In genomic region chr11:57633394-57634058, GRCh38 we compare ENCODE assay signal across 24 cellular contexts. TPM values are rescaled to one million over a fixed set of nuclear protein-coding genes. Genes with fewer than 3 reads are reported as not detected.
DNase-seq lines count a peak whose midpoint lies in the region; ATAC-seq, FAIRE-seq and TF ChIP-seq lines count a peak whose summit lies in the region.
"Had no signal": no experiment of that assay in that cellular context is flagged by ENCODE, and none has a peak within 500 bp of the region (broad histone marks: within the 10 kb centered on the region; RNA-seq: fewer than 3 reads in every experiment).

No MANE protein-coding gene starts in this region.

- H4K8ac ChIP-seq in trophoblast cell (ENCODE audit: low read depth, low read length): no peak overlapping the region

- H3K9me3 Mint-ChIP-seq in mesothelial cell of epicardium: no peaks in the 10 kb centered on the region
- H3K9me3 Mint-ChIP-seq: CD4-positive, alpha-beta memory T cell had no signal

- H3K9ac ChIP-seq in trophoblast cell (ENCODE audit: low read length): no peak overlapping the region
- H3K9ac ChIP-seq: GM23248 had no signal

- no peak overlapping the region for H3K23ac ChIP-seq in trophoblast cell (ENCODE audit: low read length)

- H2BK5ac ChIP-seq in trophoblast cell (ENCODE audit: low read depth, low read length, poor library complexity): no peak overlapping the region

- no peaks in the 10 kb centered on the region for H4K20me1 ChIP-seq in PC-9 (ENCODE audit: insufficient read depth)

- ATAC-seq in A549: no peak
- no peak for ATAC-seq in HG03469 (IDR thresholded peaks at IDR 0.05; ENCODE audit: unreplicated experiment)

- H3K9me3 ChIP-seq in A549 (no peaks in the 10 kb centered on the region), PC-9 (ENCODE audit: insufficient read depth, low read depth) (no peaks in the 10 kb centered on the region), trophoblast cell (ENCODE audit: insufficient read depth, low read depth, low read length) (no peaks in the 10 kb centered on the region)

- no peak overlapping the region for H3K4me3 Mint-ChIP-seq in mesothelial cell of epicardium

- POLR2A ChIA-PET in A549 (lab: Yijun Ruan, JAX): no interaction called here
- POLR2A ChIA-PET in PC-9 (lab: Charles Lee; ENCODE audit: unreplicated experiment): interaction anchor here (0.5 to 0.6 kb wide), 3 partner anchors 36 to 102 kb away, joined by 4 to 39 read pairs (median 6); partner anchors contain the start of gene SERPING1

- H2AK5ac ChIP-seq in trophoblast cell (ENCODE audit: low read length): no peak overlapping the region

- H3K4me1 ChIP-seq in A549 (peaks cover 6% of the 10 kb centered on the region), PC-9 (replicated peaks; ENCODE audit: insufficient read depth) (no peaks in the 10 kb centered on the region), trophoblast cell (ENCODE audit: control insufficient read depth in 1 of 2, insufficient read depth in 2 of 2, low read length in 2 of 2) (peaks cover 10 to 12% of the 10 kb centered on the region in 2 experiments)

- H4K12ac ChIP-seq in trophoblast cell (ENCODE audit: low read depth, low read length): no peak overlapping the region

- no peaks in the 10 kb centered on the region for H3K79me2 ChIP-seq in PC-9 (ENCODE audit: low read depth)
- peaks cover 6% of the 10 kb centered on the region for H3K79me2 ChIP-seq in trophoblast cell (ENCODE audit: control insufficient read depth, insufficient read depth, low read length, poor library complexity)

- H3K27ac ChIP-seq in A549 (no peak overlapping the region), PC-9 (no peak overlapping the region), trophoblast cell (ENCODE audit: low read depth, low read length) (no peak overlapping the region)
- H3K27ac ChIP-seq: GM23248 had no signal

- no peak for TF ChIP-seq RAD21 in A549 (conservative IDR thresholded peaks at IDR 0.05 in 1 of 2, IDR thresholded peaks at IDR 0.05 in 1 of 2)

- TF ChIP-seq EP300 in A549 (IDR thresholded peaks at IDR 0.05): no peak

- no peak overlapping the region for H3K4ac ChIP-seq in trophoblast cell (ENCODE audit: low read depth, low read length)

- no peak overlapping the region for H2AFZ ChIP-seq in PC-9
- H2AFZ ChIP-seq in trophoblast cell (ENCODE audit: insufficient read depth, low read length, poor library complexity): no peak overlapping the region
- H2AFZ ChIP-seq: GM23248 had no signal

- DNase-seq in A549 (ENCODE audit: low read depth in 1 of 2, low spot score in 1 of 2) (no peak), PC-9 (peak; percentile 50 to 56), mesothelial cell of epicardium (ENCODE audit: low spot score in 2 of 2, unreplicated experiment in 2 of 2) (peak in 1 of 2 experiments; percentile 45), trophoblast cell (no peak), NCI-H1694 treated with DMSO at 0.1 percent for 48 hours (lab: John Stamatoyannopoulos, UW) (no peak)
- no peak for DNase-seq in central memory CD4-positive, alpha-beta T cell
- DNase-seq: 8988T; C1 segment of cervical spinal cord; Calu3; CD4-positive, alpha-beta memory T cell; COR-L47; DMS53; DMS79 treated with DMSO at 0.1 percent for 48 hours; GF-D8; GM23248; H7; HCEC 1CT had no signal

- intact Hi-C loops in PC-9 (cut with micrococcal nuclease; ENCODE audit: unreplicated experiment): no loop called here

- TF ChIP-seq CTCF in A549 (IDR thresholded peaks at IDR 0.05): no peak
- no peak for TF ChIP-seq CTCF in PC-9 (conservative IDR thresholded peaks at IDR 0.05)
- TF ChIP-seq CTCF in mesothelial cell of epicardium (IDR thresholded peaks at IDR 0.05; ENCODE audit: unreplicated experiment): no peak

- H3K14ac ChIP-seq in trophoblast cell (ENCODE audit: low read length): no peak overlapping the region

- H4K91ac ChIP-seq in trophoblast cell (ENCODE audit: low read depth, low read length): no peak overlapping the region

- H3K4me3 ChIP-seq in A549 (no peak overlapping the region), PC-9 (no peak overlapping the region), trophoblast cell (ENCODE audit: low read depth, low read length) (no peak overlapping the region)
- H3K4me3 ChIP-seq: GM23248 had no signal

- no TSS peak for BruUV-seq in PC-9 (replicated peaks; lab: Mats Ljungman, UMichigan)

- H3K4me2 ChIP-seq in A549 (no peak overlapping the region), PC-9 (no peak overlapping the region), trophoblast cell (ENCODE audit: low read length) (no peak overlapping the region)

- H2BK120ac ChIP-seq in trophoblast cell (ENCODE audit: insufficient read depth, low read length, poor library complexity): peak overlapping the region; percentile 22

- H3K4me1 Mint-ChIP-seq in mesothelial cell of epicardium: peaks cover 41% of the 10 kb centered on the region

- H3K27ac Mint-ChIP-seq in mesothelial cell of epicardium: peak overlapping the region; percentile 73
- H3K27ac Mint-ChIP-seq: CD4-positive, alpha-beta memory T cell had no signal

- no peaks in the 10 kb centered on the region for H3K27me3 Mint-ChIP-seq in mesothelial cell of epicardium (ENCODE audit: low read depth)

- H3K79me1 ChIP-seq in trophoblast cell (ENCODE audit: low read length): peaks cover 12% of the 10 kb centered on the region

- peak overlapping the region; percentile 25 for H2BK12ac ChIP-seq in trophoblast cell (ENCODE audit: low read length)

- no peaks in the 10 kb centered on the region for H3K9me2 ChIP-seq in PC-9 (ENCODE audit: insufficient read depth)

- 19% methylated on average over 6 of the region's 6 CpGs for WGBS in A549 (ENCODE audit: missing lambda C conversion rate)
- WGBS in trophoblast cell (ENCODE audit: extremely low coverage, insufficient coverage, insufficient read length): no CpG with 5 or more reads among the region's 6 CpGs

- H3K36me3 Mint-ChIP-seq in mesothelial cell of epicardium: no peaks in the 10 kb centered on the region
- H3K36me3 Mint-ChIP-seq: CD4-positive, alpha-beta memory T cell had no signal

- H3F3A ChIP-seq in PC-9 (ENCODE audit: insufficient read depth, low read depth): no peaks in the 10 kb centered on the region

- no peak for TF ChIP-seq POLR2A in A549 (IDR thresholded peaks at IDR 0.05; ENCODE audit: low read length)

- FAIRE-seq in A549 (lab: Jason Lieb, UNC): no peak
- FAIRE-seq: GM12891, GM18507, H1 had no signal

- H3K27me3 ChIP-seq in PC-9 (ENCODE audit: insufficient read depth, low read depth) (peaks cover 13% of the 10 kb centered on the region; the same call in 1 of the 2 replicates), trophoblast cell (ENCODE audit: insufficient read depth, low read length) (no peaks in the 10 kb centered on the region)

- CTCF ChIA-PET in A549 (lab: Yijun Ruan, JAX) (interaction anchor here (1.5 to 2.6 kb wide), 3 partner anchors 11 to 65 kb away, joined by 3 to 16 read pairs (median 10); partner anchors contain the start of gene UBE2L6), PC-9 (lab: Charles Lee) (no interaction called here)

- H3K18ac ChIP-seq in trophoblast cell (ENCODE audit: low read length): no peak overlapping the region

- H3K36me3 ChIP-seq in PC-9 (ENCODE audit: low read depth) (no peaks in the 10 kb centered on the region), trophoblast cell (ENCODE audit: control insufficient read depth in 1 of 2, insufficient read depth in 2 of 2, low read length in 2 of 2) (no peaks in the 10 kb centered on the region)

TF ChIP-seq in A549, 52 proteins besides CTCF, POLR2A, EP300 and RAD21:
- TF ChIP-seq ZFP36 (IDR thresholded peaks at IDR 0.05; ENCODE audit: borderline replicate concordance, partially characterized antibody): peak; percentile 58
- no peak for TF ChIP-seq E2F6 (IDR thresholded peaks at IDR 0.05; ENCODE audit: borderline replicate concordance, low read depth)

RNA-seq across cellular contexts. Expression of gene YPEL4, which starts 16.2 kb away (rescaled TPM):
- polyA plus RNA-seq in A549 (2011; rRNA removed) (0.04 and 0.13 TPM in 2 replicates), A549 (2017; fragmentation: RNase III; extraction: RNeasy Plus Mini Kit Qiagen cat#74134 plus additional on column Dnase treatment) (0.04 to 0.06 TPM in 2 of 3 replicates, not detected in the other)
- 0.01 and 0.08 TPM in 2 replicates for polyA plus RNA-seq in A549 (2012; cell fraction: cytosol; rRNA removed)
- 0.04 TPM in 1 of 2 replicates, not detected in the other for polyA plus RNA-seq in A549 (2012; cell fraction: nucleus; rRNA removed)
- polyA minus RNA-seq in A549 (2011; rRNA and poly(A)+ RNA removed): 0.10 and 0.17 TPM in 2 replicates
- total RNA-seq in PC-9 (2021) (0.48 and 0.98 TPM in 2 replicates), mesothelial cell of epicardium (0.64 to 1.3 TPM (median 1.1 TPM) in 3 replicates)
- polyA plus RNA-seq in trophoblast cell (2013): 1.2 TPM in 2 replicates
- total RNA-seq: A673, Daoy, G401, H7 had no signal

RNA-seq across cellular contexts. Expression of gene CLP1, which starts 24.0 kb away (rescaled TPM):
- polyA plus RNA-seq in A549 (2011; rRNA removed) (22.8 and 24.2 TPM in 2 replicates), A549 (2017; fragmentation: RNase III; extraction: RNeasy Plus Mini Kit Qiagen cat#74134 plus additional on column Dnase treatment) (31.6 to 33.0 TPM (median 31.8 TPM) in 3 replicates)
- 18.3 and 19.5 TPM in 2 replicates for polyA plus RNA-seq in A549 (2012; cell fraction: cytosol; rRNA removed)
- 16.0 and 24.4 TPM in 2 replicates for polyA plus RNA-seq in A549 (2012; cell fraction: nucleus; rRNA removed)
- 21.3 and 25.5 TPM in 2 replicates for polyA minus RNA-seq in A549 (2011; rRNA and poly(A)+ RNA removed)
- total RNA-seq in PC-9 (2021) (23.4 and 24.2 TPM in 2 replicates), mesothelial cell of epicardium (18.4 to 19.6 TPM (median 19.5 TPM) in 3 replicates)
- polyA plus RNA-seq in trophoblast cell (2013): 23.0 and 24.2 TPM in 2 replicates

RNA-seq across cellular contexts. Expression of gene ZDHHC5, which starts 34.4 kb away (rescaled TPM):
- 63.8 and 75.9 TPM in 2 replicates for polyA plus RNA-seq in A549 (2011; rRNA removed)
- 49.6 and 59.2 TPM in 2 replicates for polyA plus RNA-seq in A549 (2012; cell fraction: cytosol; rRNA removed)
- 62.4 and 72.5 TPM in 2 replicates for polyA plus RNA-seq in A549 (2012; cell fraction: nucleus; rRNA removed)
- polyA plus RNA-seq in A549 (2017; fragmentation: RNase III; extraction: RNeasy Plus Mini Kit Qiagen cat#74134 plus additional on column Dnase treatment): 44.1 to 47.1 TPM (median 46.5 TPM) in 3 replicates
- 116 and 122 TPM in 2 replicates for polyA minus RNA-seq in A549 (2011; rRNA and poly(A)+ RNA removed)
- total RNA-seq in PC-9 (2021): 94.2 and 101 TPM in 2 replicates
- total RNA-seq in mesothelial cell of epicardium: 53.9 to 57.1 TPM (median 54.2 TPM) in 3 replicates
- polyA plus RNA-seq in trophoblast cell (2013): 77.3 and 80.9 TPM in 2 replicates

RNA-seq across cellular contexts. Expression of gene SERPING1, which starts 36.0 kb away (rescaled TPM):
- polyA plus RNA-seq in A549 (2011; rRNA removed) (0.59 and 0.91 TPM in 2 replicates), A549 (2017; fragmentation: RNase III; extraction: RNeasy Plus Mini Kit Qiagen cat#74134 plus additional on column Dnase treatment) (0.10 to 0.63 TPM (median 0.53 TPM) in 3 replicates)
- polyA plus RNA-seq in A549 (2012; cell fraction: cytosol; rRNA removed): 0.15 and 0.19 TPM in 2 replicates
- polyA plus RNA-seq in A549 (2012; cell fraction: nucleus; rRNA removed): 0.07 TPM in 1 of 2 replicates, not detected in the other
- 0.79 and 1.1 TPM in 2 replicates for polyA minus RNA-seq in A549 (2011; rRNA and poly(A)+ RNA removed)
- total RNA-seq in PC-9 (2021) (3.1 TPM in 2 replicates), mesothelial cell of epicardium (136 to 154 TPM (median 146 TPM) in 3 replicates)
- polyA plus RNA-seq in trophoblast cell (2013): 42.0 and 48.8 TPM in 2 replicates
- total RNA-seq: CD4-positive, alpha-beta memory T cell; Daoy had no signal
- polyA plus RNA-seq: CD4-positive, alpha-beta memory T cell had no signal

Comparison
In these comparisons a context has a peak if more than half of its experiments do, and no peak if none do; other contexts are left out.
1. DNase-seq: peak in PC-9 (2 of 2); none in A549 (0 of 2), trophoblast cell (0 of 2), NCI-H1694 treated with DMSO at 0.1 percent for 48 hours (single experiment) and central memory CD4-positive, alpha-beta T cell (single experiment).